ENCODE assay signal across 8 cellular contexts in genomic region chr12:70365648-70366518, GRCh38. TPM values are rescaled to one million over a fixed set of nuclear protein-coding genes. Genes with fewer than 3 reads are reported as not detected.
DNase-seq lines count a peak whose midpoint lies in the region; ATAC-seq and TF ChIP-seq lines count a peak whose summit lies in the region.

Gene KCNMB4, plus strand, starts transcription at chr12:70366290. Its CDS starts 445 bp downstream, at chr12:70366735.

- peaks cover 25% of the 10 kb centered on the region for H3K4me1 Mint-ChIP-seq in activated naive CD4-positive, alpha-beta T cell treated with anti-CD3 and anti-CD28 coated beads, Interleukin-2, amount 10 ng/mL, durations not matched to agents 7 days and 5 days

- ATAC-seq in GM21786 (IDR thresholded peaks at IDR 0.05; ENCODE audit: unreplicated experiment) = peak; percentile 84

- peaks cover 19% of the 10 kb centered on the region for H3K4me1 ChIP-seq in cardiac muscle cell (ENCODE audit: low read depth)
- H3K4me1 ChIP-seq in urinary bladder (ENCODE audit: insufficient read depth) = no peaks in the 10 kb centered on the region

- H3K27ac Mint-ChIP-seq in activated naive CD4-positive, alpha-beta T cell treated with anti-CD3 and anti-CD28 coated beads, Interleukin-2, amount 10 ng/mL, durations not matched to agents 7 days and 5 days = peak within 1 kb of the TSS; percentile 33

- peak within 1 kb of the TSS; percentile 58 for H3K4me3 ChIP-seq in cardiac muscle cell
- peak within 1 kb of the TSS; percentile 97 for H3K4me3 ChIP-seq in urinary bladder (ENCODE audit: low read depth, low read length)

- in situ Hi-C loops in KBM-7 (cut with MboI; ENCODE audit: low pct_unique_long_range_greater_than_20kb, low sequenced_read_pairs) = no loop called here

- CTCF ChIA-PET in activated naive CD4-positive, alpha-beta T cell treated with anti-CD3 and anti-CD28 coated beads, Interleukin-2, amount 10 ng/mL, durations not matched to agents 7 days and 5 days (lab: Charles Lee) = no interaction called here

- H3K9me3 ChIP-seq in cardiac muscle cell (ENCODE audit: low read depth) = no peaks in the 10 kb centered on the region

- TF ChIP-seq CTCF in cardiac muscle cell (IDR thresholded peaks at IDR 0.05; ENCODE audit: low read depth, low read length) = no peak

- H3K4me3 Mint-ChIP-seq in activated naive CD4-positive, alpha-beta T cell treated with anti-CD3 and anti-CD28 coated beads, Interleukin-2, amount 10 ng/mL, durations not matched to agents 7 days and 5 days = peak within 1 kb of the TSS; percentile 87

- no peaks in the 10 kb centered on the region for H3K9me3 Mint-ChIP-seq in activated naive CD4-positive, alpha-beta T cell treated with anti-CD3 and anti-CD28 coated beads, Interleukin-2, amount 10 ng/mL, durations not matched to agents 7 days and 5 days

- peaks cover 40% of the 10 kb centered on the region for H3K27me3 Mint-ChIP-seq in activated naive CD4-positive, alpha-beta T cell treated with anti-CD3 and anti-CD28 coated beads, Interleukin-2, amount 10 ng/mL, durations not matched to agents 7 days and 5 days

- H3K36me3 ChIP-seq in cardiac muscle cell (no peaks in the 10 kb centered on the region), urinary bladder (ENCODE audit: insufficient read depth) (no peaks in the 10 kb centered on the region)

- H3K27me3 ChIP-seq in cardiac muscle cell = peaks cover 16% of the 10 kb centered on the region

- peak; percentile 54 for DNase-seq in DMS53 treated with DMSO at 0.1 percent for 48 hours (lab: John Stamatoyannopoulos, UW; ENCODE audit: unreplicated experiment)
- DNase-seq in KBM-7 = peak; percentile 43
- DNase-seq in SK-N-DZ (ENCODE audit: low spot score) = peak; percentile 86
- DNase-seq in activated naive CD4-positive, alpha-beta T cell treated with anti-CD3 and anti-CD28 coated beads, Interleukin-2, amount 10 ng/mL, durations not matched to agents 7 days and 5 days = peak; percentile 82
- peak; percentile 64 to 87 for DNase-seq in cardiac muscle cell (ENCODE audit: low read depth in 1 of 2, low spot score in 1 of 2)
- DNase-seq in pons (ENCODE audit: low spot score) = peak; percentile 40

- WGBS in urinary bladder = under 1% methylated on average over 87 of the region's 88 CpGs

- no peaks in the 10 kb centered on the region for H3K36me3 Mint-ChIP-seq in activated naive CD4-positive, alpha-beta T cell treated with anti-CD3 and anti-CD28 coated beads, Interleukin-2, amount 10 ng/mL, durations not matched to agents 7 days and 5 days

- peak within 1 kb of the TSS; percentile 22 for H3K27ac ChIP-seq in cardiac muscle cell
- no peak within 1 kb of the TSS for H3K27ac ChIP-seq in urinary bladder (ENCODE audit: low read depth)

RNA-seq across cellular contexts. Expression of gene KCNMB4, which starts in this region (rescaled TPM):
- polyA plus RNA-seq in SK-N-DZ (2014; cell fraction: cytosol; rRNA removed) = 7.9 and 8.6 TPM in 2 replicates
- 2.3 and 4.3 TPM in 2 replicates for polyA plus RNA-seq in SK-N-DZ (2014; cell fraction: nucleus; rRNA removed)
- total RNA-seq in cardiac muscle cell (20.5 and 22.4 TPM in 2 replicates), urinary bladder (9.7 TPM)
- polyA plus RNA-seq in cardiac muscle cell (22.8 and 33.1 TPM in 2 replicates), urinary bladder (5.1 TPM)
